In genomic region chr2:98521266-98521665, GRCh38 we compare ENCODE assay signal across 22 cellular contexts.
"Had no signal": no experiment of that assay in that cellular context is flagged by ENCODE, and none has a peak within 500 bp of the region (broad histone marks: within the 10 kb centered on the region; RNA-seq: fewer than 3 reads in every experiment).

No MANE protein-coding gene starts in this region.

- H3K9me3 ChIP-seq: colonic mucosa, esophagus muscularis mucosa, gastrocnemius medialis had no signal

- DNase-seq: activated CD4-positive, alpha-beta memory T cell treated with anti-CD3 and anti-CD28 coated beads for 36 hours; activated CD4-positive, alpha-beta T cell treated with anti-CD3 and anti-CD28 coated beads for 36 hours; activated CD4-positive, CD25-positive, alpha-beta regulatory T cell; activated CD4-positive, CD25-positive, alpha-beta regulatory T cell treated with anti-CD3 and anti-CD28 coated beads, Interleukin-2, amount 50 U/mL, for 72 hours; activated CD8-positive, alpha-beta T cell treated with anti-CD3 and anti-CD28 coated beads, Interleukin-2, amount 10 ng/mL, durations not matched to agents 7 days and 5 days; activated effector memory CD4-positive, alpha-beta T cell treated with Interleukin-2 at 50 U/mL for 16 hours; activated gamma-delta T cell treated with Interleukin-2 at 50 U/mL for 16 hours; activated naive CD4-positive, alpha-beta T cell treated with anti-CD3 and anti-CD28 coated beads, Interleukin-2, amount 50 U/mL, for 16 hours; activated naive CD4-positive, alpha-beta T cell treated with Interleukin-2 at 50 U/mL for 16 hours; activated T-cell treated with anti-CD3 and anti-CD28 coated beads, Interleukin-2, amount 50 U/mL, for 4 hours; amniotic stem cell; anterior cingulate cortex; brain microvascular endothelial cell; colonic mucosa; effector memory CD8-positive, alpha-beta T cell; erythroblast; foreskin keratinocyte; gastrocnemius medialis; T-helper 2 cell had no signal

- H3K4me1 ChIP-seq: colonic mucosa, foreskin keratinocyte, gastrocnemius medialis had no signal

- H3K27me3 ChIP-seq: brain microvascular endothelial cell, colonic mucosa, dorsolateral prefrontal cortex, esophagus muscularis mucosa, foreskin keratinocyte, gastrocnemius medialis had no signal

- H3K27ac ChIP-seq: brain microvascular endothelial cell, colonic mucosa, esophagus muscularis mucosa, foreskin keratinocyte, gastrocnemius medialis had no signal

- ATAC-seq: activated CD4-positive, alpha-beta T cell treated with anti-CD3 and anti-CD28 coated beads for 36 hours; activated CD8-positive, alpha-beta T cell treated with anti-CD3 and anti-CD28 coated beads, Interleukin-2, amount 10 ng/mL, durations not matched to agents 7 days and 5 days; activated T-cell treated with anti-CD3 and anti-CD28 coated beads, Interleukin-2, amount 50 U/mL, for 4 hours; activated T-helper 17 cell treated with anti-CD3 and anti-CD28 coated beads, Interleukin-2, amount 50 U/mL, for 72 hours; effector memory CD8-positive, alpha-beta T cell; foreskin keratinocyte; gastrocnemius medialis had no signal

- H3K4me3 ChIP-seq: colonic mucosa, dorsolateral prefrontal cortex, esophagus muscularis mucosa, gastrocnemius medialis had no signal

- H3K36me3 ChIP-seq: brain microvascular endothelial cell, colonic mucosa, gastrocnemius medialis had no signal
